ENCODE assay signal across 1 cellular context in genomic region chr6:74075323-74075722, GRCh38.
TF ChIP-seq lines count a peak whose summit lies in the region.

No MANE protein-coding gene starts in this region.

TF ChIP-seq in IMR-90, 13 proteins besides CTCF, POLR2A, EP300 and RAD21:
- TF ChIP-seq MAZ (IDR thresholded peaks at IDR 0.05; ENCODE audit: borderline replicate concordance, low read depth, low read length) (no peak), RFX5 (IDR thresholded peaks at IDR 0.05; ENCODE audit: low read depth, low read length) (no peak), CEBPB (IDR thresholded peaks at IDR 0.05; ENCODE audit: low read depth, low read length) (peak; percentile 56)
